Comparison of ENCODE assay signal across 9 cellular contexts in genomic region chr12:123119808-123120207, GRCh38. TPM values are rescaled to one million over a fixed set of nuclear protein-coding genes. Genes with fewer than 3 reads are reported as not detected.
DNase-seq lines count a peak whose midpoint lies in the region; ATAC-seq, FAIRE-seq and TF ChIP-seq lines count a peak whose summit lies in the region.
"Had no signal": no experiment of that assay in that cellular context is flagged by ENCODE, and none has a peak within 500 bp of the region (broad histone marks: within the 10 kb centered on the region; RNA-seq: fewer than 3 reads in every experiment).

No MANE protein-coding gene starts in this region.

- no peak overlapping the region for H2AFZ ChIP-seq in PC-9

- H3K27ac Mint-ChIP-seq in effector memory CD8-positive, alpha-beta T cell: no peak overlapping the region

- H3K27ac ChIP-seq in PC-9 (peak overlapping the region; percentile 60; the same call in 1 of the 2 replicates), pancreas (no peak overlapping the region), suprapubic skin (no peak overlapping the region), esophagus muscularis mucosa (replicated peaks in 1 of 4) (no peak overlapping the region)

- H3K9me2 ChIP-seq in PC-9 (ENCODE audit: insufficient read depth): no peaks in the 10 kb centered on the region

- H3K4me2 ChIP-seq in PC-9: peak overlapping the region; percentile 47; the same call in 1 of the 2 replicates

- H3K9me3 Mint-ChIP-seq in effector memory CD8-positive, alpha-beta T cell: no peaks in the 10 kb centered on the region

- WGBS in pancreas, 2 donors: 91 to 94% methylated on average over 7 of the region's 7 CpGs
- 69% methylated on average over 7 of the region's 7 CpGs for WGBS in suprapubic skin
- WGBS in esophagus muscularis mucosa: 96% methylated on average over 7 of the region's 7 CpGs

- H3K27me3 ChIP-seq in PC-9 (ENCODE audit: insufficient read depth, low read depth): no peaks in the 10 kb centered on the region
- H3K27me3 ChIP-seq in pancreas: no peaks in the 10 kb centered on the region
- no peaks in the 10 kb centered on the region for H3K27me3 ChIP-seq in suprapubic skin
- H3K27me3 ChIP-seq in esophagus muscularis mucosa: no peaks in the 10 kb centered on the region

- no peaks in the 10 kb centered on the region for H3K36me3 Mint-ChIP-seq in effector memory CD8-positive, alpha-beta T cell (ENCODE audit: insufficient read depth)

- H3K36me3 ChIP-seq in PC-9 (ENCODE audit: low read depth) (no peaks in the 10 kb centered on the region), pancreas (no peaks in the 10 kb centered on the region), suprapubic skin (no peaks in the 10 kb centered on the region), esophagus muscularis mucosa (no peaks in the 10 kb centered on the region)

- TF ChIP-seq POLR2A in GM12892 (IDR thresholded peaks at IDR 0.05; ENCODE audit: low read depth, low read length): no peak
- no peak for TF ChIP-seq POLR2A in suprapubic skin (IDR thresholded peaks at IDR 0.05)
- no peak for TF ChIP-seq POLR2A in esophagus muscularis mucosa (IDR thresholded peaks at IDR 0.05; ENCODE audit: low read depth)

- H3K4me3 ChIP-seq in PC-9 (no peak overlapping the region), pancreas (no peak overlapping the region), suprapubic skin (no peak overlapping the region), esophagus muscularis mucosa (no peak overlapping the region)

- H4K20me1 ChIP-seq in PC-9 (ENCODE audit: insufficient read depth): no peaks in the 10 kb centered on the region

- CTCF ChIA-PET in PC-9 (lab: Charles Lee): interaction anchor here (0.5 to 0.6 kb wide), 2 partner anchors 8 to 91 kb away, joined by 11 read pairs; no protein-coding TSS in a partner anchor

- TF ChIP-seq EP300 in suprapubic skin (IDR thresholded peaks at IDR 0.05): no peak
- no peak for TF ChIP-seq EP300 in esophagus muscularis mucosa (IDR thresholded peaks at IDR 0.05)

- H3K27me3 Mint-ChIP-seq in effector memory CD8-positive, alpha-beta T cell: no peaks in the 10 kb centered on the region

- H3K4me3 Mint-ChIP-seq in effector memory CD8-positive, alpha-beta T cell: no peak overlapping the region

- peaks cover 13 to 28% of the 10 kb centered on the region in 2 donors for H3K4me1 Mint-ChIP-seq in effector memory CD8-positive, alpha-beta T cell (ENCODE audit: low read depth in 2 of 2)

- TF ChIP-seq CTCF in PC-9 (conservative IDR thresholded peaks at IDR 0.05) (no peak), pancreas (IDR thresholded peaks at IDR 0.05) (no peak), suprapubic skin (IDR thresholded peaks at IDR 0.05) (no peak), esophagus muscularis mucosa (IDR thresholded peaks at IDR 0.05) (no peak)

- H3K4me1 ChIP-seq in PC-9 (replicated peaks; ENCODE audit: insufficient read depth) (peaks cover 30% of the 10 kb centered on the region), pancreas (peaks cover 0 to 4% (median 0%) of the 10 kb centered on the region in 3 donors), suprapubic skin (peaks cover 28% of the 10 kb centered on the region), esophagus muscularis mucosa (peaks cover 42 to 66% (median 51%) of the 10 kb centered on the region in 4 donors)

- ATAC-seq in HG02571 (IDR thresholded peaks at IDR 0.05; ENCODE audit: unreplicated experiment) (peak; percentile 89), pancreas (no peak)
- ATAC-seq in effector memory CD8-positive, alpha-beta T cell (replicated peaks): peak; percentile 21

- DNase-seq in GM12892 (ENCODE audit: insufficient read length): peak; percentile 70
- no peak for DNase-seq in PC-9
- no peak for DNase-seq in effector memory CD8-positive, alpha-beta T cell
- no peak for DNase-seq in pancreas
- DNase-seq in EL: no peak
- no peak for DNase-seq in suprapubic skin (ENCODE audit: low spot score in 2 of 2)
- DNase-seq in esophagus muscularis mucosa (ENCODE audit: extremely low spot score): no peak

- intact Hi-C loops in PC-9 (cut with micrococcal nuclease; ENCODE audit: unreplicated experiment) (no loop called here), pancreas (cut with DNase I) (no loop called here), esophagus muscularis mucosa (cut with DNase I) (no loop called here)

- H3K9me3 ChIP-seq in PC-9 (ENCODE audit: insufficient read depth, low read depth) (no peaks in the 10 kb centered on the region), pancreas (no peaks in the 10 kb centered on the region), suprapubic skin (no peaks in the 10 kb centered on the region), esophagus muscularis mucosa (no peaks in the 10 kb centered on the region)

- peaks cover 20% of the 10 kb centered on the region; the same call in 1 of the 2 replicates for H3F3A ChIP-seq in PC-9 (ENCODE audit: insufficient read depth, low read depth)

- POLR2A ChIA-PET in PC-9 (lab: Charles Lee; ENCODE audit: unreplicated experiment): interaction anchor here (0.8 kb wide), 1 partner anchor 30 kb away, joined by 3 read pairs; no protein-coding TSS in a partner anchor

- FAIRE-seq in GM12892 (lab: Jason Lieb, UNC): peak; percentile 90
- FAIRE-seq in pancreas (lab: Jason Lieb, UNC): no peak
- FAIRE-seq: keratinocyte had no signal

- peaks cover 28% of the 10 kb centered on the region for H3K79me2 ChIP-seq in PC-9 (ENCODE audit: low read depth)

- no TSS peak for BruUV-seq in PC-9 (replicated peaks; lab: Mats Ljungman, UMichigan)

RNA-seq across cellular contexts. Expression of gene PITPNM2, which starts 31.1 kb away (rescaled TPM):
- 0.53 TPM for polyA plus RNA-seq in GM12892 (2012; ENCODE audit: missing spikeins)
- total RNA-seq in PC-9 (2021) (16.6 and 21.6 TPM in 2 replicates), pancreas (1 to 10 TPM; 4.4 to 9.8 (median 5.6) TPM), suprapubic skin (10 to 100 TPM in 1 of 4 donors, 1 to 10 TPM in 3; 5.9 to 11.8 (median 6.9) TPM), esophagus muscularis mucosa (10 to 100 TPM; 10.4 to 24.4 (median 13.3) TPM)
- polyA plus RNA-seq in pancreas: 10 to 100 TPM in 1 of 2 donors, 1 to 10 TPM in 1; 8.2 to 13.2 TPM

Comparison
In these comparisons a context has a peak if more than half of its experiments do, and no peak if none do; other contexts are left out.
1. ATAC-seq: peak in HG02571 (single experiment) and effector memory CD8-positive, alpha-beta T cell (single experiment); none in pancreas (0 of 4).